ENCODE assay signal across 28 cellular contexts in the genomic region with DNA sequence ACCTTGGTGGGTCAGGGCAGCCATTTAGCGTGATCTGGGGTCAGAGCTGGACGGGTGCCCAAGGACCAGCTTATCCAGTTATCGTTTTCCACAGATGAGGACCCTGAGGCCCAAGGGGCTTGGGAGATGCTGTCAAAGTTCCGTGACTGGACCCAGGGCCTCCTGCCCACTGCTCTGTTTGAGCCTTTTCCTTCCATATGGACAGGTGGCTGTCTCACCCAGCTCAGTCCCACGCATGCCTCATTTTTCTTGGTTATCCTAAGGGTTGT. TPM values are rescaled to one million over a fixed set of nuclear protein-coding genes. Genes with fewer than 3 reads are reported as not detected.
"Had no signal": no experiment of that assay in that cellular context is flagged by ENCODE, and none has a peak within 500 bp of the region (broad histone marks: within the 10 kb centered on the region; RNA-seq: fewer than 3 reads in every experiment).

No MANE protein-coding gene starts in this region.

- DNase-seq: activated CD4-positive, alpha-beta memory T cell treated with anti-CD3 and anti-CD28 coated beads for 36 hours; activated CD4-positive, alpha-beta T cell treated with anti-CD3 and anti-CD28 coated beads for 36 hours; activated CD4-positive, alpha-beta T cell treated with anti-CD3 and anti-CD28 coated beads, Interleukin-2, amount 10 ng/mL, durations not matched to agents 24 days and 14 days; activated CD4-positive, CD25-positive, alpha-beta regulatory T cell; activated CD4-positive, CD25-positive, alpha-beta regulatory T cell treated with anti-CD3 and anti-CD28 coated beads, Interleukin-2, amount 50 U/mL, for 72 hours; activated CD8-positive, alpha-beta T cell treated with anti-CD3 and anti-CD28 coated beads, Interleukin-2, amount 10 ng/mL, durations not matched to agents 7 days and 5 days; activated effector memory CD4-positive, alpha-beta T cell treated with Interleukin-2 at 50 U/mL for 16 hours; activated gamma-delta T cell treated with Interleukin-2 at 50 U/mL for 16 hours; activated naive CD4-positive, alpha-beta T cell treated with anti-CD3 and anti-CD28 coated beads, Interleukin-2, amount 50 U/mL, for 16 hours; activated naive CD4-positive, alpha-beta T cell treated with Interleukin-2 at 50 U/mL for 16 hours; activated T-cell treated with anti-CD3 and anti-CD28 coated beads, Interleukin-2, amount 50 U/mL, for 4 hours; amygdala; body of pancreas; caudate nucleus; cortex of kidney; dermis blood vessel endothelial cell; effector CD4-positive, alpha-beta T cell; effector memory CD8-positive, alpha-beta T cell; esophagus squamous epithelium; foreskin melanocyte; T-helper 2 cell had no signal

- H3K27me3 ChIP-seq: body of pancreas had no signal

- H3K4me3 ChIP-seq: body of pancreas, esophagus squamous epithelium, gastroesophageal sphincter had no signal

- H3K9me3 Mint-ChIP-seq: activated CD4-positive, alpha-beta memory T cell treated with anti-CD3 and anti-CD28 coated beads for 36 hours; activated T-cell treated with anti-CD3 and anti-CD28 coated beads, Interleukin-2, amount 50 U/mL, for 4 hours; activated T-helper 17 cell treated with anti-CD3 and anti-CD28 coated beads, Interleukin-2, amount 50 U/mL, for 72 hours; effector memory CD8-positive, alpha-beta T cell had no signal

- FAIRE-seq: colon had no signal

- H3K27ac Mint-ChIP-seq: activated CD4-positive, alpha-beta memory T cell treated with anti-CD3 and anti-CD28 coated beads for 36 hours; activated CD4-positive, alpha-beta T cell treated with anti-CD3 and anti-CD28 coated beads for 36 hours; activated CD4-positive, alpha-beta T cell treated with anti-CD3 and anti-CD28 coated beads, Interleukin-2, amount 10 ng/mL, durations not matched to agents 24 days and 14 days; activated CD8-positive, alpha-beta T cell treated with anti-CD3 and anti-CD28 coated beads, Interleukin-2, amount 10 ng/mL, durations not matched to agents 7 days and 5 days; activated naive CD8-positive, alpha-beta T cell; activated T-helper 17 cell treated with anti-CD3 and anti-CD28 coated beads, Interleukin-2, amount 50 U/mL, for 72 hours; effector memory CD8-positive, alpha-beta T cell had no signal

- H3K27ac ChIP-seq: body of pancreas, epithelial cell of prostate, esophagus squamous epithelium, gastroesophageal sphincter had no signal

- H3K4me1 Mint-ChIP-seq: activated CD4-positive, alpha-beta T cell treated with anti-CD3 and anti-CD28 coated beads for 36 hours; activated T-helper 17 cell treated with anti-CD3 and anti-CD28 coated beads, Interleukin-2, amount 50 U/mL, for 72 hours had no signal

- H3K9me3 ChIP-seq: body of pancreas, gastroesophageal sphincter had no signal

- ATAC-seq: activated CD4-positive, alpha-beta T cell treated with anti-CD3 and anti-CD28 coated beads for 36 hours; activated CD8-positive, alpha-beta T cell treated with anti-CD3 and anti-CD28 coated beads, Interleukin-2, amount 10 ng/mL, durations not matched to agents 7 days and 5 days; activated T-cell treated with anti-CD3 and anti-CD28 coated beads, Interleukin-2, amount 50 U/mL, for 4 hours; activated T-helper 17 cell treated with anti-CD3 and anti-CD28 coated beads, Interleukin-2, amount 50 U/mL, for 72 hours; body of pancreas; effector memory CD8-positive, alpha-beta T cell; gastroesophageal sphincter had no signal

- H3K36me3 Mint-ChIP-seq: activated CD4-positive, alpha-beta memory T cell treated with anti-CD3 and anti-CD28 coated beads for 36 hours; activated naive CD8-positive, alpha-beta T cell had no signal

- H3K36me3 ChIP-seq: esophagus squamous epithelium, gastroesophageal sphincter had no signal

- H3K4me3 Mint-ChIP-seq: activated CD4-positive, alpha-beta memory T cell treated with anti-CD3 and anti-CD28 coated beads for 36 hours; activated CD4-positive, alpha-beta T cell treated with anti-CD3 and anti-CD28 coated beads for 36 hours; activated CD4-positive, alpha-beta T cell treated with anti-CD3 and anti-CD28 coated beads, Interleukin-2, amount 10 ng/mL, durations not matched to agents 24 days and 14 days; activated CD8-positive, alpha-beta T cell treated with anti-CD3 and anti-CD28 coated beads, Interleukin-2, amount 10 ng/mL, durations not matched to agents 7 days and 5 days; activated naive CD8-positive, alpha-beta T cell; activated T-cell treated with anti-CD3 and anti-CD28 coated beads, Interleukin-2, amount 50 U/mL, for 4 hours; activated T-helper 17 cell treated with anti-CD3 and anti-CD28 coated beads, Interleukin-2, amount 50 U/mL, for 72 hours; effector memory CD8-positive, alpha-beta T cell had no signal

RNA-seq across cellular contexts. Expression of a gene that starts 59.4 kb away (rescaled TPM):
- total RNA-seq: chondrocyte had no signal
- polyA plus RNA-seq: fibroblast of lung had no signal
